Comparison of ENCODE assay signal across 13 cellular contexts in the genomic region with DNA sequence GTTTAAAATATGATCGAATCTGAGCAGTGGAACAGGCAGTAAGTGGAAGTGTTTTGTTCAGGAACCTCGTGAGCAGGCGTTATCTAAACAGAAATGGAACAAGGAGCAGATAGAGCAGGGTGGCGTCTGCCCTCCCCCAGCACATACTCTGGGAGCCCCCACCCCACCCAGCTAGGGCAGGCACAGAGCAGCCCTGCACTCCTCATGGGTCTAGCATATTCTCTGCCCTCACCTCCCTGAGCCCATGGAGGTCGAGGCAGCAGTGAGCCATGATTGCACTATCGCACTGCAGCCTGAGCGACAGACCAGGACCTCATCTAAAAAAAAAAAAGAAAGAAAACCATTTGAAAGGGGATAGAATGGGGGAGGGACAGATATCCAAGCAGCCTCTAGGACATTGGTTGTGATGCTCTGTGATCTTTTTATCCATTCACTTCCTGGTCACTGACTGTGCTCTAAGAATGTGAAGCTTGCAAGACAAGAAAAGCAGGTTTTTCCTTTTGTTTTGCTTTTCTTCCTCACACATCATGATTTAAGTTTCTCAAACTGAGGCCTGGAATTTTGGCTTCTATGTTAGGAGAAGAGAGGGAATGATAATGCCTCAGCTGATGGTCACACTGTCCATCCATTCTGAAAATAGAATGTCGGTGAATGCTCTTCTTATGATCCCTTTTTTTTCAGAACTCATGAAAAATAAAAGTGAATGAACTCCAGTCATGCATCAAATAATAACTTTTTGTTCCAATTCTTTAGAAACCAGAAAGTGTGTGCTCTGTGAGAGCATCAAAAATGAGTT. TPM values are rescaled to one million over a fixed set of nuclear protein-coding genes. Genes with fewer than 3 reads are reported as not detected.
DNase-seq lines count a peak whose midpoint lies in the region; ATAC-seq and TF ChIP-seq lines count a peak whose summit lies in the region.
"Had no signal": no experiment of that assay in that cellular context is flagged by ENCODE, and none has a peak within 500 bp of the region (broad histone marks: within the 10 kb centered on the region; RNA-seq: fewer than 3 reads in every experiment).

No MANE protein-coding gene starts in this region.

- DNase-seq in DMS53 (lab: John Stamatoyannopoulos, UW) = peak; percentile 94
- DNase-seq in PC-3 = peak; percentile 94
- DNase-seq in foreskin keratinocyte = peak in 1 of 2 donors; percentile 77
- no peak for DNase-seq in neural progenitor cell (ENCODE audit: low spot score)
- no peak for DNase-seq in psoas muscle
- DNase-seq in SKM-1 treated with dmso at 0.1 percent for 144 hours (lab: John Stamatoyannopoulos, UW; ENCODE audit: unreplicated experiment) = no peak
- no peak for DNase-seq in T-helper 2 cell
- DNase-seq in amniotic stem cell (lab: John Stamatoyannopoulos, UW) = no peak
- DNase-seq: activated T-cell treated with anti-CD3 and anti-CD28 coated beads, Interleukin-2, amount 50 U/mL, for 1 hour had no signal

- H3K4me1 ChIP-seq in PC-3 (ENCODE audit: insufficient read depth, low read length) = peaks cover 54% of the 10 kb centered on the region
- H3K4me1 ChIP-seq in foreskin keratinocyte = peaks cover 10% of the 10 kb centered on the region
- H3K4me1 ChIP-seq in neural progenitor cell = peaks cover 8% of the 10 kb centered on the region
- H3K4me1 ChIP-seq in psoas muscle = no peaks in the 10 kb centered on the region
- H3K4me1 ChIP-seq: HAP-1 had no signal

- H3K4me2 ChIP-seq in PC-3 (ENCODE audit: low read length) = peak overlapping the region; percentile 92
- H3K4me2 ChIP-seq in neural progenitor cell = peak overlapping the region; percentile 25
- H3K4me2 ChIP-seq: KMS-11 had no signal

- peaks cover 47% of the 10 kb centered on the region for H3K36me3 ChIP-seq in PC-3 (ENCODE audit: low read depth, low read length)
- H3K36me3 ChIP-seq in neural progenitor cell = no peaks in the 10 kb centered on the region
- H3K36me3 ChIP-seq in psoas muscle (ENCODE audit: insufficient read depth in 1 of 2, low read depth in 1 of 2) = no peaks in the 10 kb centered on the region
- H3K36me3 ChIP-seq: BLaER1, HAP-1 had no signal

- TF ChIP-seq CTCF in PC-3 (conservative IDR thresholded peaks at IDR 0.05; ENCODE audit: low read depth, low read length) = no peak
- TF ChIP-seq CTCF in foreskin keratinocyte (conservative IDR thresholded peaks at IDR 0.05) = no peak
- TF ChIP-seq CTCF in neural progenitor cell (IDR thresholded peaks at IDR 0.05) = no peak
- TF ChIP-seq CTCF in psoas muscle (IDR thresholded peaks at IDR 0.05) = no peak

- H3K9me3 ChIP-seq in PC-3 (ENCODE audit: low read length) (0 out of 2 replicates have a peak, but pooled peaks cover 4% of the 10 kb centered on the region), neural progenitor cell (ENCODE audit: low read depth) (no peaks in the 10 kb centered on the region), psoas muscle (peaks cover 20% of the 10 kb centered on the region)

- H3K27ac Mint-ChIP-seq in neural progenitor cell = no peak overlapping the region
- H3K27ac Mint-ChIP-seq: brain had no signal

- peaks cover 26% of the 10 kb centered on the region for H3K9me3 Mint-ChIP-seq in neural progenitor cell

- no TSS peak for BruUV-seq in PC-3 (replicated peaks; lab: Mats Ljungman, UMichigan)

- H2AFZ ChIP-seq in PC-3 (ENCODE audit: low read length) (no peak overlapping the region), neural progenitor cell (replicated peaks) (no peak overlapping the region)

- peaks cover 100% of the 10 kb centered on the region for H3K79me2 ChIP-seq in PC-3 (ENCODE audit: low read length)
- H3K79me2 ChIP-seq in neural progenitor cell (ENCODE audit: low read depth) = no peaks in the 10 kb centered on the region

- H3K4me1 Mint-ChIP-seq in neural progenitor cell = peaks cover 2% of the 10 kb centered on the region

- H3K9ac ChIP-seq in PC-3 (ENCODE audit: low read length) (peak overlapping the region; percentile 100), neural progenitor cell (no peak overlapping the region)
- H3K9ac ChIP-seq: BLaER1, KMS-11 had no signal

- H3K4me3 Mint-ChIP-seq in neural progenitor cell = no peak overlapping the region
- H3K4me3 Mint-ChIP-seq: brain had no signal

- H3K9me2 ChIP-seq in PC-3 (replicated peaks; ENCODE audit: low read length) = no peaks in the 10 kb centered on the region

- H3K27me3 ChIP-seq in PC-3 (ENCODE audit: low read length) = no peaks in the 10 kb centered on the region
- peaks cover 38% of the 10 kb centered on the region for H3K27me3 ChIP-seq in foreskin keratinocyte
- H3K27me3 ChIP-seq in neural progenitor cell = peaks cover 49% of the 10 kb centered on the region
- peaks cover 0 to 11% (median 4%) of the 10 kb centered on the region in 3 donors for H3K27me3 ChIP-seq in psoas muscle (ENCODE audit: insufficient read depth in 3 of 3, low read length in 2 of 3)

- 74 to 81% (median 78%) methylated on average over 8 of the region's 8 CpGs for WGBS in psoas muscle, 3 donors

- peak overlapping the region; percentile 98 for H3K27ac ChIP-seq in PC-3 (ENCODE audit: low read length)
- no peak overlapping the region for H3K27ac ChIP-seq in foreskin keratinocyte
- no peak overlapping the region for H3K27ac ChIP-seq in neural progenitor cell
- H3K27ac ChIP-seq in psoas muscle = no peak overlapping the region
- H3K27ac ChIP-seq: BLaER1, KMS-11 had no signal

- H3K4me3 ChIP-seq in PC-3 (ENCODE audit: low read length) (peak overlapping the region; percentile 92), neural progenitor cell (no peak overlapping the region), psoas muscle (no peak overlapping the region)
- H3K4me3 ChIP-seq: BLaER1, HAP-1 had no signal

- peaks cover 9% of the 10 kb centered on the region for H3F3A ChIP-seq in PC-3 (ENCODE audit: low read length, unreplicated experiment)
- no peaks in the 10 kb centered on the region for H3F3A ChIP-seq in neural progenitor cell (ENCODE audit: low read depth)

- ATAC-seq in PC-3 = no peak
- peak; percentile 17 for ATAC-seq in foreskin keratinocyte
- no peak for ATAC-seq in psoas muscle

- CTCF ChIA-PET in PC-3 (lab: Charles Lee) = interaction anchor here (0.6 to 1.0 kb wide), 2 partner anchors 10 to 15 kb away, joined by 4 to 5 read pairs; no protein-coding TSS in a partner anchor

- POLR2A ChIA-PET in PC-3 (lab: Charles Lee; ENCODE audit: unreplicated experiment) = interaction anchor here (0.6 to 4.5 kb wide), 4 partner anchors 9 to 304 kb away, joined by 4 to 38 read pairs (median 9); no protein-coding TSS in a partner anchor

- H3K27me3 Mint-ChIP-seq in neural progenitor cell (ENCODE audit: insufficient read depth, low read depth) = peaks cover 45% of the 10 kb centered on the region

- peaks cover 3% of the 10 kb centered on the region for H3K36me3 Mint-ChIP-seq in neural progenitor cell
- H3K36me3 Mint-ChIP-seq: brain had no signal

- intact Hi-C loops in PC-3 (cut with micrococcal nuclease) = no loop called here
- intact Hi-C loops in psoas muscle (cut with DNase I) = no loop called here

- H4K20me1 ChIP-seq in PC-3 (ENCODE audit: low read length) = no peaks in the 10 kb centered on the region
- H4K20me1 ChIP-seq in neural progenitor cell (ENCODE audit: low read depth) = no peaks in the 10 kb centered on the region
- H4K20me1 ChIP-seq: BLaER1 had no signal

RNA-seq across cellular contexts. Expression of a gene that starts 3.2 kb away (rescaled TPM):
- total RNA-seq in PC-3 (2014; rRNA removed) (201 and 270 TPM in 2 replicates), foreskin keratinocyte (0.63 and 0.65 TPM in 2 replicates), neural progenitor cell (ENCODE audit: low replicate concordance) (not detected in 2 replicates), psoas muscle (1 to 10 TPM in 3 of 4 donors, under 1 TPM in 1; 0.91 to 7.8 (median 3.2) TPM)
- polyA plus RNA-seq in foreskin keratinocyte (0.54 and 0.55 TPM in 2 replicates), psoas muscle (1 to 10 TPM; 1.4 to 5.6 (median 1.9) TPM)

Comparison
In these comparisons a context has a peak if more than half of its experiments do, and no peak if none do; other contexts are left out.
1. DNase-seq: peak in DMS53 (single experiment) and PC-3 (single experiment); none in neural progenitor cell (single experiment), psoas muscle (0 of 2), SKM-1 treated with dmso at 0.1 percent for 144 hours (single experiment), T-helper 2 cell (0 of 5) and amniotic stem cell (single experiment).
2. RNA of a gene that starts 3.2 kb away (total RNA-seq): 201 to 270 TPM in PC-3; 0.91 to 7.8 TPM in psoas muscle, 0.63 to 0.65 TPM in foreskin keratinocyte and not detected in neural progenitor cell; every median in the first group is over 10 times any median in the second.